ENCODE assay signal across 10 cellular contexts in the genomic region with DNA sequence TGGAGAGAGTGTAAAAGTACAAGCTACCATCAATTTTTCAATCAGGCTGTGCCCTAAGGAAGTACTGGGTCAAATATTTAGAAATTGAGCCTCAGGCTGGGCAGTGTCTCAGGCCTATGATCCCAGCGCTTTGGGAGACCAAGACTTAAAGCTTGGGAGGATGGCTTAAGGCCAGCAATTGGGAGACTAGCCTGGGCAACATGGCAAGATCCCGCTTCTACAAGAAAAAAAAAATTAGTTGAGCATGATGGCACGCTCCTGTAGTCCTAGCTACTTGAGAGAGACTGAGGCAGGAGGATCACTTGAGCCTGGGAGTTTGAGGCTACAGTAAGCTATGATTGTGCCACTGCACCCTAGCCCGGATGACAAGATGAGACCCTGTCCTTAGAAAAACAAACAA. TPM values are rescaled to one million over a fixed set of nuclear protein-coding genes. Genes with fewer than 3 reads are reported as not detected.
DNase-seq lines count a peak whose midpoint lies in the region; ATAC-seq and TF ChIP-seq lines count a peak whose summit lies in the region.
"Had no signal": no experiment of that assay in that cellular context is flagged by ENCODE, and none has a peak within 500 bp of the region (broad histone marks: within the 10 kb centered on the region; RNA-seq: fewer than 3 reads in every experiment).

No MANE protein-coding gene starts in this region.

- TF ChIP-seq CTCF in SU-DHL-6 (IDR thresholded peaks at IDR 0.05; ENCODE audit: insufficient read depth, low read length, poor library complexity, severe bottlenecking) = no peak
- no peak for TF ChIP-seq CTCF in gastroesophageal sphincter (IDR thresholded peaks at IDR 0.05)

- H3K9me3 Mint-ChIP-seq in T-helper 1 cell treated with Interleukin-12 subunit alpha and Interleukin-12 subunit beta and Interleukin-4 antibody, amounts not matched to agents 30 μg/mL and 1 μg/mL, for 36 hours = no peaks in the 10 kb centered on the region
- H3K9me3 Mint-ChIP-seq in stimulated activated memory B cell treated with anti-CD40 and anti-IgM and Interleukin-4, amounts not matched to agents 10 μg/mL and 1 μg/mL and 100 μg/mL, for 72 hours = no peaks in the 10 kb centered on the region

- H3K9me3 ChIP-seq in SU-DHL-6 (ENCODE audit: insufficient read depth, low read length) (no peaks in the 10 kb centered on the region), gastroesophageal sphincter (no peaks in the 10 kb centered on the region)
- H3K9me3 ChIP-seq: A549 had no signal

- H3K27me3 ChIP-seq in SU-DHL-6 (ENCODE audit: low read length) = no peaks in the 10 kb centered on the region
- no peaks in the 10 kb centered on the region for H3K27me3 ChIP-seq in gastroesophageal sphincter

- H3K36me3 ChIP-seq in SU-DHL-6 (ENCODE audit: low read length) (no peaks in the 10 kb centered on the region), gastroesophageal sphincter (no peaks in the 10 kb centered on the region)

- no peak for ATAC-seq in gastroesophageal sphincter
- no peak for ATAC-seq in stimulated activated memory B cell treated with anti-CD40 and anti-IgM and Interleukin-4, amounts not matched to agents 10 μg/mL and 1 μg/mL and 100 μg/mL, for 72 hours
- ATAC-seq: A549 had no signal

- H3K4me3 Mint-ChIP-seq in T-helper 1 cell treated with Interleukin-12 subunit alpha and Interleukin-12 subunit beta and Interleukin-4 antibody, amounts not matched to agents 30 μg/mL and 1 μg/mL, for 36 hours = peak overlapping the region; percentile 100
- H3K4me3 Mint-ChIP-seq in stimulated activated memory B cell treated with anti-CD40 and anti-IgM and Interleukin-4, amounts not matched to agents 10 μg/mL and 1 μg/mL and 100 μg/mL, for 72 hours = no peak overlapping the region

- no peaks in the 10 kb centered on the region for H3K9me2 ChIP-seq in SU-DHL-6 (replicated peaks; ENCODE audit: insufficient read depth, low read length)

- no peak for DNase-seq in T-helper 1 cell
- no peak for DNase-seq in NCI-H1417 (lab: John Stamatoyannopoulos, UW)
- DNase-seq in KBM-7 = no peak
- DNase-seq in cerebellum (ENCODE audit: low spot score) = no peak
- DNase-seq: NCI-H226 had no signal

- peak overlapping the region; percentile 100 for H3K27ac Mint-ChIP-seq in T-helper 1 cell treated with Interleukin-12 subunit alpha and Interleukin-12 subunit beta and Interleukin-4 antibody, amounts not matched to agents 30 μg/mL and 1 μg/mL, for 36 hours
- H3K27ac Mint-ChIP-seq in stimulated activated memory B cell treated with anti-CD40 and anti-IgM and Interleukin-4, amounts not matched to agents 10 μg/mL and 1 μg/mL and 100 μg/mL, for 72 hours = peak overlapping the region; percentile 100

- H4K20me1 ChIP-seq in SU-DHL-6 (ENCODE audit: low read depth, low read length) = peaks cover 9% of the 10 kb centered on the region

- peaks cover 2% of the 10 kb centered on the region for H3K36me3 Mint-ChIP-seq in T-helper 1 cell treated with Interleukin-12 subunit alpha and Interleukin-12 subunit beta and Interleukin-4 antibody, amounts not matched to agents 30 μg/mL and 1 μg/mL, for 36 hours (ENCODE audit: low read depth)
- no peaks in the 10 kb centered on the region for H3K36me3 Mint-ChIP-seq in stimulated activated memory B cell treated with anti-CD40 and anti-IgM and Interleukin-4, amounts not matched to agents 10 μg/mL and 1 μg/mL and 100 μg/mL, for 72 hours

- H3K4me1 Mint-ChIP-seq in T-helper 1 cell treated with Interleukin-12 subunit alpha and Interleukin-12 subunit beta and Interleukin-4 antibody, amounts not matched to agents 30 μg/mL and 1 μg/mL, for 36 hours (ENCODE audit: low read depth) = peaks cover 38% of the 10 kb centered on the region
- H3K4me1 Mint-ChIP-seq in stimulated activated memory B cell treated with anti-CD40 and anti-IgM and Interleukin-4, amounts not matched to agents 10 μg/mL and 1 μg/mL and 100 μg/mL, for 72 hours = peaks cover 31% of the 10 kb centered on the region

- no peaks in the 10 kb centered on the region for H3K27me3 Mint-ChIP-seq in T-helper 1 cell treated with Interleukin-12 subunit alpha and Interleukin-12 subunit beta and Interleukin-4 antibody, amounts not matched to agents 30 μg/mL and 1 μg/mL, for 36 hours (ENCODE audit: low read depth)
- H3K27me3 Mint-ChIP-seq in stimulated activated memory B cell treated with anti-CD40 and anti-IgM and Interleukin-4, amounts not matched to agents 10 μg/mL and 1 μg/mL and 100 μg/mL, for 72 hours = no peaks in the 10 kb centered on the region

- peak overlapping the region; percentile 88; the same call in 1 of the 2 replicates for H3K9ac ChIP-seq in SU-DHL-6 (ENCODE audit: low read length)

- H3K27ac ChIP-seq in SU-DHL-6 (ENCODE audit: low read depth, low read length) (no peak overlapping the region), gastroesophageal sphincter (peak overlapping the region in 3 of 4 donors; percentile 96 to 99 (median 98))

- TF ChIP-seq POLR2A in gastroesophageal sphincter (IDR thresholded peaks at IDR 0.05) = no peak

- H3K79me2 ChIP-seq in SU-DHL-6 (ENCODE audit: insufficient read depth, low read length) = peaks cover 26% of the 10 kb centered on the region

- TF ChIP-seq EP300 in gastroesophageal sphincter (IDR thresholded peaks at IDR 0.05) = no peak

- peak overlapping the region; percentile 60 for H2AFZ ChIP-seq in SU-DHL-6 (ENCODE audit: low read depth, low read length, severe bottlenecking)

- in situ Hi-C loops in KBM-7 (cut with MboI; ENCODE audit: low pct_unique_long_range_greater_than_20kb, low sequenced_read_pairs) = no loop called here

- 80 to 100% methylated on average over 1 to 4 of the region's 4 CpGs for WGBS in gastroesophageal sphincter (ENCODE audit: low coverage in 1 of 2), 2 donors

- H3K4me3 ChIP-seq in SU-DHL-6 (ENCODE audit: insufficient read depth, low read length, poor library complexity, severe bottlenecking) = no peak overlapping the region
- no peak overlapping the region for H3K4me3 ChIP-seq in gastroesophageal sphincter

- peak overlapping the region; percentile 84 for H3K4me2 ChIP-seq in SU-DHL-6 (ENCODE audit: low read depth, low read length, poor library complexity, severe bottlenecking)

- H3K4me1 ChIP-seq in gastroesophageal sphincter = peaks cover 2 to 30% (median 17%) of the 10 kb centered on the region in 3 donors

- H3F3A ChIP-seq in SU-DHL-6 (ENCODE audit: insufficient read depth) = peaks cover 18% of the 10 kb centered on the region

RNA-seq across cellular contexts. Expression of gene UBP1, which starts 2.0 kb away (rescaled TPM):
- total RNA-seq in gastroesophageal sphincter (10 to 100 TPM; 73.6 to 95.2 (median 80.6) TPM), cerebellum (70.9 TPM)
